In genomic region chr10:75202321-75203096, GRCh38 we compare ENCODE assay signal across 1 cellular context.
TF ChIP-seq lines count a peak whose summit lies in the region.

No MANE protein-coding gene starts in this region.

TF ChIP-seq in HEK293, 187 proteins besides CTCF, POLR2A, EP300 and RAD21 (continued from another document):
- TF ChIP-seq, protein P1, sequence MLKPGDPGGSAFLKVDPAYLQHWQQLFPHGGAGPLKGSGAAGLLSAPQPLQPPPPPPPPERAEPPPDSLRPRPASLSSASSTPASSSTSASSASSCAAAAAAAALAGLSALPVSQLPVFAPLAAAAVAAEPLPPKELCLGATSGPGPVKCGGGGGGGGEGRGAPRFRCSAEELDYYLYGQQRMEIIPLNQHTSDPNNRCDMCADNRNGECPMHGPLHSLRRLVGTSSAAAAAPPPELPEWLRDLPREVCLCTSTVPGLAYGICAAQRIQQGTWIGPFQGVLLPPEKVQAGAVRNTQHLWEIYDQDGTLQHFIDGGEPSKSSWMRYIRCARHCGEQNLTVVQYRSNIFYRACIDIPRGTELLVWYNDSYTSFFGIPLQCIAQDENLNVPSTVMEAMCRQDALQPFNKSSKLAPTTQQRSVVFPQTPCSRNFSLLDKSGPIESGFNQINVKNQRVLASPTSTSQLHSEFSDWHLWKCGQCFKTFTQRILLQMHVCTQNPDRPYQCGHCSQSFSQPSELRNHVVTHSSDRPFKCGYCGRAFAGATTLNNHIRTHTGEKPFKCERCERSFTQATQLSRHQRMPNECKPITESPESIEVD (tag by site-specific recombination; IDR thresholded peaks at IDR 0.05), result no peak
- TF ChIP-seq ZNF596 (tag by site-specific recombination; IDR thresholded peaks at IDR 0.05) (no peak), RBAK (tag by site-specific recombination; IDR thresholded peaks at IDR 0.05) (no peak), ZNF214 (tag by site-specific recombination; IDR thresholded peaks at IDR 0.05; ENCODE audit: borderline replicate concordance) (no peak), ZNF223 (tag by site-specific recombination; IDR thresholded peaks at IDR 0.05) (0 out of 2 replicates have a peak, but pooled peaks have one; percentile 47)
